In the genomic region with DNA sequence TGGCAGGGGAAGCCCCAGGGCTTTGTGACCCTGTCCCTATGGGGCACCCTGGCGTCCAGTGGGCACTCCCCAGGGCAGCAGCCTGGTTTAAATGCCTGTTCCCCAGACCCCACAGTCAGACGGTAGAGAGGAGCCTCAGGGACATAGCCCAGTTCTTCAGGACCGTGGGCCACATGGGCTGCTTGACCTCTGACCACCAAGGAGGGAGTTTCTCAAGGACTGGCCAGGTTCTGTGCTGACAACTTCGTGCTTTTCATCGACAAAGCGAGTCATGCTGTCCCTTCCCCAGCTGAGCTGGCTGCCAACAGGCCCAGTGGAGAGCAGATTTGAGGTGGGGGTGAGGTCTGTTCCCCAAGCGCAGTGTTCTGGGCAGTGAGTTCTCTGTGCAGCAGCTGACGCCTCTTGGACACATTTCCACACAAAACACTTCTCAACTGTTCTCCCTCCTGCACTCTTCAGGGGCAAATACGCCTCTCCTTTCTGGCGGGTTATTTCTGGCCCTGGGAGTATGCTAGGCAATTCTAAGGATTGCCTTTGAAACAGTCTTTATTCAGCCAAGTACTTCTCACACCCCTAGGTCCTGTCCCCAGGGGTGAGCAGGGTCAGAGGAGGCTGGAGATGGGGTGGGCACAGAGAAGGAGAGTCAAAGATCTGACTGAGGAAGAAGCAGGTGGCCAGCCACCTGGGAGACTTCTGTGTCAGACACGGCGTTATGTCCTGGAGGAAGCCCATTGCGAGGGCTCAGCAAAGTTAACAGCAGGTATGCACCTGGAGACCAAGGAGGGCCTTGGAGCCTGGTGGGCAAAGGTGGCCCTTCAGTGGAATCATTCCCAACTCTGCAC, we compare ENCODE assay signal across 12 cellular contexts. TPM values are rescaled to one million over a fixed set of nuclear protein-coding genes. Genes with fewer than 3 reads are reported as not detected.
DNase-seq lines count a peak whose midpoint lies in the region; ATAC-seq and TF ChIP-seq lines count a peak whose summit lies in the region.
"Had no signal": no experiment of that assay in that cellular context is flagged by ENCODE, and none has a peak within 500 bp of the region (broad histone marks: within the 10 kb centered on the region; RNA-seq: fewer than 3 reads in every experiment).

No MANE protein-coding gene starts in this region.

- ATAC-seq in stimulated activated naive B cell treated with anti-CD40 and anti-IgM and Interleukin-4, amounts not matched to agents 10 μg/mL and 1 μg/mL and 100 μg/mL, for 72 hours (replicated peaks) = no peak
- no peak for ATAC-seq in activated CD4-positive, CD25-positive, alpha-beta regulatory T cell treated with anti-CD3 and anti-CD28 coated beads, Interleukin-2, amount 50 U/mL, for 24 hours
- ATAC-seq: stimulated activated naive CD8-positive, alpha-beta T cell treated with anti-CD3 and anti-CD28 coated beads, Interleukin-15, Interleukin-2, amounts not matched to agents 100 U/mL and 50 U/mL, for 24 hours had no signal

- H3K4me3 Mint-ChIP-seq in stimulated activated naive B cell treated with anti-CD40 and anti-IgM and Interleukin-4, amounts not matched to agents 10 μg/mL and 1 μg/mL and 100 μg/mL, for 72 hours = no peak overlapping the region
- no peak overlapping the region for H3K4me3 Mint-ChIP-seq in glutamatergic neuron (ENCODE audit: unreplicated experiment)
- H3K4me3 Mint-ChIP-seq: neural crest cell had no signal

- H3K27me3 Mint-ChIP-seq in stimulated activated naive B cell treated with anti-CD40 and anti-IgM and Interleukin-4, amounts not matched to agents 10 μg/mL and 1 μg/mL and 100 μg/mL, for 72 hours = no peaks in the 10 kb centered on the region
- peaks cover 12% of the 10 kb centered on the region for H3K27me3 Mint-ChIP-seq in glutamatergic neuron (ENCODE audit: unreplicated experiment)

- no peaks in the 10 kb centered on the region for H3K9me3 Mint-ChIP-seq in stimulated activated naive B cell treated with anti-CD40 and anti-IgM and Interleukin-4, amounts not matched to agents 10 μg/mL and 1 μg/mL and 100 μg/mL, for 72 hours
- peaks cover 6% of the 10 kb centered on the region for H3K9me3 Mint-ChIP-seq in glutamatergic neuron (ENCODE audit: unreplicated experiment)
- H3K9me3 Mint-ChIP-seq: neural crest cell had no signal

- peak overlapping the region; percentile 42 for H3K27ac Mint-ChIP-seq in stimulated activated naive B cell treated with anti-CD40 and anti-IgM and Interleukin-4, amounts not matched to agents 10 μg/mL and 1 μg/mL and 100 μg/mL, for 72 hours
- H3K27ac Mint-ChIP-seq in glutamatergic neuron (ENCODE audit: unreplicated experiment) = no peak overlapping the region

- H3K27ac ChIP-seq in coronary artery = peak overlapping the region; percentile 30 to 70
- H3K27ac ChIP-seq: SK-N-MC had no signal

- TF ChIP-seq CTCF in coronary artery (IDR thresholded peaks at IDR 0.05) = no peak
- no peak for TF ChIP-seq CTCF in glutamatergic neuron (IDR thresholded peaks at IDR 0.05; ENCODE audit: partially characterized antibody, unreplicated experiment)

- DNase-seq in RPMI7951 (ENCODE audit: low read depth) = peak; percentile 39
- peak; percentile 72 for DNase-seq in coronary artery (ENCODE audit: low spot score)
- DNase-seq in islet precursor cell = peak; percentile 47
- no peak for DNase-seq in stimulated activated naive B cell treated with anti-CD40 and anti-IgM and Interleukin-4, amounts not matched to agents 10 μg/mL and 1 μg/mL and 100 μg/mL, for 72 hours
- DNase-seq in hepatic stellate cell (ENCODE audit: low spot score) = no peak
- no peak for DNase-seq in glutamatergic neuron
- DNase-seq in mucosa of gallbladder (ENCODE audit: low spot score) = no peak
- DNase-seq: activated CD4-positive, alpha-beta T cell treated with anti-CD3 and anti-CD28 coated beads for 48 hours; stimulated activated naive CD8-positive, alpha-beta T cell treated with anti-CD3 and anti-CD28 coated beads, Interleukin-15, Interleukin-2, amounts not matched to agents 100 U/mL and 50 U/mL, for 24 hours had no signal

- H3K4me3 ChIP-seq in coronary artery = no peak overlapping the region
- H3K4me3 ChIP-seq: SK-N-MC had no signal

- H3K36me3 Mint-ChIP-seq in stimulated activated naive B cell treated with anti-CD40 and anti-IgM and Interleukin-4, amounts not matched to agents 10 μg/mL and 1 μg/mL and 100 μg/mL, for 72 hours = peaks cover 21 to 41% of the 10 kb centered on the region in 2 donors
- H3K36me3 Mint-ChIP-seq in glutamatergic neuron (ENCODE audit: unreplicated experiment) = peaks cover 14% of the 10 kb centered on the region

- peaks cover 10 to 13% of the 10 kb centered on the region in 2 donors for H3K4me1 Mint-ChIP-seq in stimulated activated naive B cell treated with anti-CD40 and anti-IgM and Interleukin-4, amounts not matched to agents 10 μg/mL and 1 μg/mL and 100 μg/mL, for 72 hours
- H3K4me1 Mint-ChIP-seq in glutamatergic neuron (ENCODE audit: low read depth, unreplicated experiment) = peaks cover 2% of the 10 kb centered on the region

RNA-seq across cellular contexts. Expression of a gene that starts 57.3 kb away (rescaled TPM):
- total RNA-seq in RPMI7951 (2014; rRNA removed; shearing (Covaris generic)) = 10.9 and 19.6 TPM in 2 replicates
- total RNA-seq in glutamatergic neuron (ENCODE audit: unreplicated experiment) (55.1 TPM), mucosa of gallbladder (0.23 TPM)

Comparison
In these comparisons a context has a peak if more than half of its experiments do, and no peak if none do; other contexts are left out.
1. DNase-seq: peak in RPMI7951 (single experiment), coronary artery (single experiment) and islet precursor cell (single experiment); none in stimulated activated naive B cell treated with anti-CD40 and anti-IgM and Interleukin-4, amounts not matched to agents 10 μg/mL and 1 μg/mL and 100 μg/mL, for 72 hours (single experiment), hepatic stellate cell (single experiment), glutamatergic neuron (single experiment) and mucosa of gallbladder (single experiment).